ENCODE assay signal across 29 cellular contexts in genomic region chr19:44907613-44908012, GRCh38. TPM values are rescaled to one million over a fixed set of nuclear protein-coding genes. Genes with fewer than 3 reads are reported as not detected.
"Had no signal": no experiment of that assay in that cellular context is flagged by ENCODE, and none has a peak within 500 bp of the region (broad histone marks: within the 10 kb centered on the region; RNA-seq: fewer than 3 reads in every experiment).

No MANE protein-coding gene starts in this region.

- H3K36me3 Mint-ChIP-seq: type B pancreatic cell had no signal

- ATAC-seq: activated CD8-positive, alpha-beta T cell treated with anti-CD3 and anti-CD28 coated beads for 36 hours; activated T-helper 17 cell treated with anti-CD3 and anti-CD28 coated beads, Interleukin-2, amount 50 U/mL, for 72 hours; gastrocnemius medialis; stimulated activated effector memory CD8-positive, alpha-beta T cell treated with anti-CD3 and anti-CD28 coated beads, Interleukin-12 subunit alpha, Interleukin-12 subunit beta, amount 100 ng/mL, for 72 hours had no signal

- H3K9ac ChIP-seq: neural progenitor cell had no signal

- H3K27ac Mint-ChIP-seq: activated CD8-positive, alpha-beta T cell treated with anti-CD3 and anti-CD28 coated beads for 36 hours; activated naive CD8-positive, alpha-beta T cell treated with anti-CD3 and anti-CD28 coated beads, Interleukin-2, amount 10 ng/mL, durations not matched to agents 7 days and 5 days; activated T-helper 17 cell treated with anti-CD3 and anti-CD28 coated beads, Interleukin-2, amount 50 U/mL, for 72 hours; stimulated activated effector memory CD8-positive, alpha-beta T cell treated with anti-CD3 and anti-CD28 coated beads, Interleukin-12 subunit alpha, Interleukin-12 subunit beta, amount 100 ng/mL, for 72 hours had no signal

- H3K27ac ChIP-seq: brain microvascular endothelial cell, colonic mucosa, gastrocnemius medialis, left ventricle myocardium inferior, neural progenitor cell, sigmoid colon, stomach had no signal

- H3K9me3 Mint-ChIP-seq: activated CD8-positive, alpha-beta T cell treated with anti-CD3 and anti-CD28 coated beads for 36 hours; activated naive CD8-positive, alpha-beta T cell treated with anti-CD3 and anti-CD28 coated beads, Interleukin-2, amount 10 ng/mL, durations not matched to agents 7 days and 5 days; activated T-helper 17 cell treated with anti-CD3 and anti-CD28 coated beads, Interleukin-2, amount 50 U/mL, for 72 hours; neural progenitor cell; stimulated activated effector memory CD8-positive, alpha-beta T cell treated with anti-CD3 and anti-CD28 coated beads, Interleukin-12 subunit alpha, Interleukin-12 subunit beta, amount 100 ng/mL, for 72 hours; type B pancreatic cell had no signal

- H3K27me3 Mint-ChIP-seq: type B pancreatic cell had no signal

- H3K4me1 ChIP-seq: colonic mucosa, gastrocnemius medialis had no signal

- H3K36me3 ChIP-seq: colonic mucosa, neural progenitor cell had no signal

- H3K27me3 ChIP-seq: neural progenitor cell had no signal

- H3K4me2 ChIP-seq: neural progenitor cell had no signal

- H3K9me3 ChIP-seq: colonic mucosa, gastrocnemius medialis, left ventricle myocardium inferior, sigmoid colon, stomach had no signal

- H3K4me3 Mint-ChIP-seq: activated CD8-positive, alpha-beta T cell treated with anti-CD3 and anti-CD28 coated beads for 36 hours; activated naive CD8-positive, alpha-beta T cell treated with anti-CD3 and anti-CD28 coated beads, Interleukin-2, amount 10 ng/mL, durations not matched to agents 7 days and 5 days; activated T-helper 17 cell treated with anti-CD3 and anti-CD28 coated beads, Interleukin-2, amount 50 U/mL, for 72 hours; naive B cell; stimulated activated effector memory CD8-positive, alpha-beta T cell treated with anti-CD3 and anti-CD28 coated beads, Interleukin-12 subunit alpha, Interleukin-12 subunit beta, amount 100 ng/mL, for 72 hours had no signal

- H3K4me3 ChIP-seq: colonic mucosa, gastrocnemius medialis, left ventricle myocardium inferior, neural progenitor cell, sigmoid colon, stomach had no signal

- DNase-seq: activated CD4-positive, alpha-beta T cell treated with anti-CD3 and anti-CD28 coated beads for 48 hours; activated CD4-positive, CD25-positive, alpha-beta regulatory T cell; activated CD8-positive, alpha-beta T cell treated with anti-CD3 and anti-CD28 coated beads for 36 hours; activated naive CD4-positive, alpha-beta T cell treated with Interleukin-2 at 50 U/mL for 16 hours; activated naive CD8-positive, alpha-beta T cell treated with anti-CD3 and anti-CD28 coated beads, Interleukin-2, amount 10 ng/mL, durations not matched to agents 7 days and 5 days; activated T-cell treated with anti-CD3 and anti-CD28 coated beads, Interleukin-2, amount 50 U/mL, for 1 hour; anterior cingulate cortex; brain microvascular endothelial cell; central memory CD4-positive, alpha-beta T cell; colonic mucosa; gastrocnemius medialis; head of caudate nucleus; kidney glomerular epithelial cell; left ventricle myocardium inferior; naive B cell; sigmoid colon; stimulated activated CD4-positive, alpha-beta T cell treated with anti-CD3 and anti-CD28 coated beads, Interleukin-4, amount 100 ng/mL, for 24 hours; stomach; T-helper 1 cell; T-helper 9 cell had no signal

RNA-seq across cellular contexts. Expression of gene APOC1, which starts 6.8 kb away (rescaled TPM):
- total RNA-seq: mononuclear cell had no signal

RNA-seq across cellular contexts. Expression of gene APOC4, which starts 34.4 kb away (rescaled TPM):
- total RNA-seq: activated CD8-positive, alpha-beta T cell treated with anti-CD3 and anti-CD28 coated beads for 36 hours; activated naive CD8-positive, alpha-beta T cell treated with anti-CD3 and anti-CD28 coated beads, Interleukin-2, amount 10 ng/mL, durations not matched to agents 7 days and 5 days; activated T-helper 17 cell treated with anti-CD3 and anti-CD28 coated beads, Interleukin-2, amount 50 U/mL, for 72 hours; colonic mucosa; gastrocnemius medialis; left ventricle myocardium inferior; mononuclear cell; osteocyte; pulmonary artery endothelial cell; sigmoid colon; stomach; temporal lobe had no signal
- polyA plus RNA-seq: esophagus, sigmoid colon had no signal

RNA-seq across cellular contexts. Expression of gene APOC2, which starts 38.2 kb away (rescaled TPM):
- total RNA-seq: activated CD8-positive, alpha-beta T cell treated with anti-CD3 and anti-CD28 coated beads for 36 hours; activated naive CD8-positive, alpha-beta T cell treated with anti-CD3 and anti-CD28 coated beads, Interleukin-2, amount 10 ng/mL, durations not matched to agents 7 days and 5 days; activated T-helper 17 cell treated with anti-CD3 and anti-CD28 coated beads, Interleukin-2, amount 50 U/mL, for 72 hours; left ventricle myocardium inferior; mononuclear cell; osteocyte; pulmonary artery endothelial cell; sigmoid colon had no signal
